8 cellular contexts compared by ENCODE assay signal in the genomic region with DNA sequence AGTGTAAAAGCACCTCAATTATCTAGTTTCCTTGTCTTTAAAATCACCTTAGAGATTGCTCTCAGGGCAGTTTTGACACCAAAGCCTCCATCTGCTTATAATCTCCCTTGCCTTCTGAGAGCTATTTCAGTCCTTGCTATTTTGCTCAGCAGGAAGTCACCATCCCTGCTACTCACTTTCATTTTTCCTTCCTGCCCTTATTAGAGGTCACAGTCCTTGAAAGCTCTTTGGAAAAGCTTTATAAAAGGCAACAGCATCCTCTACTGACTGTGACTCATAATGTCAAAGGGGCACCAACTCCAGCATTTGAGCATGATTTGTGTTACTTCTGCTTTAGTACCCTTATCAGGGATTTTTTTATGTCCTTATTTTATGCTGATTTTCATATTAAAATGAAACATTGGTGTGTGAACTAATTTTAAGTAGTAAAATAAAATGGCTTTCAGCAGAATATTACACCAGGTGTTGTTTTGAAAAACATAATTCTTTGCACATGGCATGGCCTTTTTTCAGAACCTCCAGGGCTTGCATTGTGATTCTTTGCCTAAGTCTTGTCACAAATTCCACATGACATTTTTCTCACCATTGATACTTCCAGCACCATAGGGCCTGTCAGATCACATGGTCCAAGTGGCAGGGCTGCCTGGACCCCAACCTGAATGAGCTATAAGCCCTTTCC.
DNase-seq lines count a peak whose midpoint lies in the region; ATAC-seq and TF ChIP-seq lines count a peak whose summit lies in the region.

No MANE protein-coding gene starts in this region.

- H3K27me3 Mint-ChIP-seq in immature natural killer cell (ENCODE audit: low read depth in 3 of 3) = no peaks in the 10 kb centered on the region

- BruUV-seq in OCI-LY7 (replicated peaks; lab: Mats Ljungman, UMichigan) = no TSS peak

- H3K27me3 ChIP-seq in parathyroid adenoma (ENCODE audit: control insufficient read depth, insufficient read depth, low read length) = no peaks in the 10 kb centered on the region

- peak; percentile 59 for ATAC-seq in GM21367 (IDR thresholded peaks at IDR 0.05; ENCODE audit: unreplicated experiment)
- peak; percentile 54 for ATAC-seq in HG03460 (IDR thresholded peaks at IDR 0.05; ENCODE audit: unreplicated experiment)

- peaks cover 0 to 24% (median 15%) of the 10 kb centered on the region in 6 donors for H3K9me3 Mint-ChIP-seq in immature natural killer cell

- H3K4me3 Mint-ChIP-seq in immature natural killer cell = no peak overlapping the region

- H3K9ac ChIP-seq in parathyroid adenoma = no peak overlapping the region

- H3K79me2 ChIP-seq in OCI-LY7 (ENCODE audit: insufficient read depth, low read depth, low read length) = no peaks in the 10 kb centered on the region
- H3K79me2 ChIP-seq in parathyroid adenoma = no peaks in the 10 kb centered on the region

- CTCF ChIA-PET in OCI-LY7 (lab: Charles Lee; ENCODE audit: unreplicated experiment) = no interaction called here

- no peaks in the 10 kb centered on the region for H3K9me3 ChIP-seq in OCI-LY7 (ENCODE audit: low read length)
- no peaks in the 10 kb centered on the region for H3K9me3 ChIP-seq in parathyroid adenoma (ENCODE audit: control insufficient read depth, low read length)

- H3K4me3 ChIP-seq in OCI-LY7 (ENCODE audit: low read depth, low read length, poor library complexity, severe bottlenecking) (no peak overlapping the region), parathyroid adenoma (ENCODE audit: low read depth, low read length) (no peak overlapping the region)

- POLR2A ChIA-PET in OCI-LY7 (lab: Charles Lee) = interaction anchor here (0.6 to 2.4 kb wide), 3 partner anchors 11 to 1342 kb away, joined by 3 to 7 read pairs (median 3); no protein-coding TSS in a partner anchor

- H3K36me3 ChIP-seq in OCI-LY7 (ENCODE audit: insufficient read depth, low read length) = no peaks in the 10 kb centered on the region
- H3K36me3 ChIP-seq in parathyroid adenoma (ENCODE audit: control insufficient read depth, insufficient read depth, low read length) = no peaks in the 10 kb centered on the region

- no peaks in the 10 kb centered on the region for H3K9me2 ChIP-seq in OCI-LY7 (ENCODE audit: insufficient read depth, low read length)

- intact Hi-C loops in OCI-LY7 (cut with micrococcal nuclease; ENCODE audit: unreplicated experiment) = no loop called here

- H3K4me2 ChIP-seq in OCI-LY7 (ENCODE audit: low read length) = no peak overlapping the region
- H3K4me2 ChIP-seq in parathyroid adenoma (ENCODE audit: low read length) = no peak overlapping the region

- H3K36me3 Mint-ChIP-seq in immature natural killer cell = no peaks in the 10 kb centered on the region

- TF ChIP-seq CTCF in OCI-LY7 (conservative IDR thresholded peaks at IDR 0.05; ENCODE audit: low read length) (0 out of 2 replicates have a peak, but pooled peaks have one; percentile 25), parathyroid adenoma (IDR thresholded peaks at IDR 0.05) (peak; percentile 60)

- H3K27ac Mint-ChIP-seq in immature natural killer cell = no peak overlapping the region

- H3K27ac ChIP-seq in OCI-LY7 (ENCODE audit: low read depth, low read length, poor library complexity, severe bottlenecking) = no peak overlapping the region
- no peak overlapping the region for H3K27ac ChIP-seq in parathyroid adenoma

- H3K4me1 ChIP-seq in OCI-LY7 (ENCODE audit: insufficient read depth, low read length, poor library complexity, severe bottlenecking) (no peaks in the 10 kb centered on the region), parathyroid adenoma (no peaks in the 10 kb centered on the region)

- H2AFZ ChIP-seq in OCI-LY7 (ENCODE audit: low read length) = no peak overlapping the region
- peak overlapping the region; percentile 33 for H2AFZ ChIP-seq in parathyroid adenoma

- no peaks in the 10 kb centered on the region for H4K20me1 ChIP-seq in OCI-LY7 (ENCODE audit: insufficient read depth, low read length)

- H3K4me1 Mint-ChIP-seq in immature natural killer cell = no peaks in the 10 kb centered on the region

- DNase-seq in D341Med (ENCODE audit: low spot score) = peak; percentile 36
- DNase-seq in OCI-LY7 (ENCODE audit: low spot score) = no peak
- peak; percentile 75 for DNase-seq in fibroblast of gingiva (ENCODE audit: low read depth)
- DNase-seq in immature natural killer cell = no peak
- DNase-seq in NCI-H187 treated with DMSO at 0.1 percent for 48 hours (lab: John Stamatoyannopoulos, UW) = no peak

Comparison
In these comparisons a context has a peak if more than half of its experiments do, and no peak if none do; other contexts are left out.
1. DNase-seq: peak in D341Med (single experiment) and fibroblast of gingiva (single experiment); none in OCI-LY7 (single experiment), immature natural killer cell (0 of 3) and NCI-H187 treated with DMSO at 0.1 percent for 48 hours (single experiment).